In genomic region chr4:26632916-26633315, GRCh38 we compare ENCODE assay signal across 24 cellular contexts.
"Had no signal": no experiment of that assay in that cellular context is flagged by ENCODE, and none has a peak within 500 bp of the region (broad histone marks: within the 10 kb centered on the region; RNA-seq: fewer than 3 reads in every experiment).

No MANE protein-coding gene starts in this region.

- ATAC-seq: esophagus mucosa; foreskin keratinocyte; gastroesophageal sphincter; heart left ventricle; left lobe of liver; natural killer cell treated with Interleukin-12 subunit alpha and Interleukin-12 subunit beta and Interleukin-15 and Interleukin-18, amount 100 ng/mL, for 72 hours; pancreas; right lobe of liver; stimulated activated naive B cell treated with anti-CD40 and anti-IgM and Interleukin-4, amounts not matched to agents 10 μg/mL and 1 μg/mL and 100 μg/mL, for 72 hours; upper lobe of right lung had no signal

- H3K4me2 ChIP-seq: hepatocyte had no signal

- DNase-seq: colonic mucosa; effector CD8-positive, alpha-beta T cell; endodermal cell; foreskin keratinocyte; heart left ventricle; kidney; pancreas; right lobe of liver; small intestine; stimulated activated CD4-positive, alpha-beta T cell treated with anti-CD3 and anti-CD28 coated beads, Interleukin-15, amount 100 ng/mL, for 24 hours; stimulated activated CD4-positive, alpha-beta T cell treated with anti-CD3 and anti-CD28 coated beads, Interleukin-2, amount 100 ng/mL, for 48 hours; stimulated activated naive B cell treated with anti-CD40 and anti-IgM and Interleukin-4, amounts not matched to agents 10 μg/mL and 1 μg/mL and 100 μg/mL, for 72 hours; upper lobe of right lung; uterus had no signal

- H3K27ac ChIP-seq: colonic mucosa, epithelial cell of prostate, foreskin keratinocyte, gastroesophageal sphincter, heart left ventricle, hepatocyte, neutrophil, pancreas, right lobe of liver, thoracic aorta, tibial nerve, upper lobe of right lung, uterus had no signal

- H3K27me3 ChIP-seq: colonic mucosa, foreskin keratinocyte, gastroesophageal sphincter, heart left ventricle, hepatocyte, neutrophil, pancreas, right lobe of liver, tibial nerve, upper lobe of right lung, uterus had no signal

- H3K36me3 ChIP-seq: colonic mucosa, neutrophil, right lobe of liver, uterus had no signal

- H3K79me2 ChIP-seq: hepatocyte had no signal

- H3K4me1 ChIP-seq: colonic mucosa, foreskin keratinocyte, gastroesophageal sphincter, heart left ventricle, pancreas, right lobe of liver, tibial nerve, upper lobe of right lung, uterus had no signal

- H2AFZ ChIP-seq: hepatocyte had no signal

- H3K9me3 ChIP-seq: colonic mucosa, gastroesophageal sphincter, neutrophil, pancreas, right lobe of liver, thoracic aorta, upper lobe of right lung, uterus had no signal

- H3K4me3 ChIP-seq: colonic mucosa, gastroesophageal sphincter, heart left ventricle, hepatocyte, lung, pancreas, right lobe of liver, thoracic aorta, tibial nerve, upper lobe of right lung, uterus had no signal
